8 cellular contexts compared by ENCODE assay signal in genomic region chr17:61410555-61411089, GRCh38. TPM values are rescaled to one million over a fixed set of nuclear protein-coding genes. Genes with fewer than 3 reads are reported as not detected.
DNase-seq lines count a peak whose midpoint lies in the region; ATAC-seq and TF ChIP-seq lines count a peak whose summit lies in the region.

No MANE protein-coding gene starts in this region.

- H3K36me3 Mint-ChIP-seq in activated CD4-positive, alpha-beta T cell treated with anti-CD3 and anti-CD28 coated beads for 36 hours (ENCODE audit: low read depth), result no peaks in the 10 kb centered on the region

- intact Hi-C loops in activated CD4-positive, alpha-beta T cell treated with anti-CD3 and anti-CD28 coated beads for 36 hours (cut with DNase I, micrococcal nuclease), result loop anchor here (2.0 to 5.0 kb wide), 4 partner anchors 14 to 808 kb away; partner anchors contain the start of gene PPM1D (in 1 of the 2)
- intact Hi-C loops in right lobe of liver (cut with DNase I), result loop anchor here in 1 of 2 donors (5.0 to 10.0 kb wide), 2 partner anchors 408 to 424 kb away; no protein-coding TSS in a partner anchor

- no peaks in the 10 kb centered on the region for H3K9me3 Mint-ChIP-seq in activated CD4-positive, alpha-beta T cell treated with anti-CD3 and anti-CD28 coated beads for 36 hours (ENCODE audit: low read depth)

- H3K36me3 ChIP-seq in right lobe of liver, result no peaks in the 10 kb centered on the region

- TF ChIP-seq POLR2A in right lobe of liver (IDR thresholded peaks at IDR 0.05), result no peak

- no peak overlapping the region for H3K27ac Mint-ChIP-seq in activated CD4-positive, alpha-beta T cell treated with anti-CD3 and anti-CD28 coated beads for 36 hours

- POLR2A ChIA-PET in AG04450 (lab: Yijun Ruan, JAX), result interaction anchor here (0.7 to 5.0 kb wide), 3 partner anchors 11 to 508 kb away, joined by 6 to 27 read pairs (median 9); partner anchors contain the start of gene TBX2
- POLR2A ChIA-PET in activated CD4-positive, alpha-beta T cell treated with anti-CD3 and anti-CD28 coated beads for 36 hours (lab: Charles Lee), result interaction anchor here (0.8 kb wide), 1 partner anchor 162 kb away, joined by 3 read pairs; no protein-coding TSS in a partner anchor

- CTCF ChIA-PET in AG04450 (lab: Charles Lee), result interaction anchor here (0.7 to 1.5 kb wide), 5 partner anchors 121 to 439 kb away, joined by 3 to 4 read pairs (median 4); no protein-coding TSS in a partner anchor
- CTCF ChIA-PET in activated CD4-positive, alpha-beta T cell treated with anti-CD3 and anti-CD28 coated beads for 36 hours (lab: Charles Lee), result interaction anchor here (0.8 to 2.3 kb wide), 4 partner anchors 11 to 666 kb away, joined by 3 to 8 read pairs (median 3); no protein-coding TSS in a partner anchor

- H3K9me3 ChIP-seq in AG04450 (ENCODE audit: control insufficient read depth, insufficient read depth, low read length) (peaks cover 6% of the 10 kb centered on the region; the same call in 1 of the 2 replicates), right lobe of liver (no peaks in the 10 kb centered on the region)

- peak overlapping the region; percentile 38 for H3K4me3 Mint-ChIP-seq in activated CD4-positive, alpha-beta T cell treated with anti-CD3 and anti-CD28 coated beads for 36 hours

- H3K27ac ChIP-seq in AG04450 (ENCODE audit: low read depth, low read length) (peak overlapping the region; percentile 94), coronary artery (peak overlapping the region; percentile 97 to 99), right lobe of liver (peak overlapping the region; percentile 21 to 84 (median 76))

- H3K4me1 ChIP-seq in right lobe of liver, result peaks cover 0 to 22% (median 0%) of the 10 kb centered on the region in 4 donors

- peaks cover 38% of the 10 kb centered on the region for H3K27me3 Mint-ChIP-seq in activated CD4-positive, alpha-beta T cell treated with anti-CD3 and anti-CD28 coated beads for 36 hours

- DNase-seq in AG04450 (ENCODE audit: low read depth, low spot score) (peak; percentile 76), HK-2 (ENCODE audit: unreplicated experiment) (peak; percentile 63), coronary artery (ENCODE audit: low spot score) (peak; percentile 83), right lobe of liver (peak; percentile 81 to 88 (median 83))
- peak; percentile 87 for DNase-seq in activated CD4-positive, alpha-beta T cell treated with anti-CD3 and anti-CD28 coated beads for 36 hours
- DNase-seq in stimulated activated CD4-positive, alpha-beta T cell treated with anti-CD3 and anti-CD28 coated beads, TNF-alpha, amount 100 ng/mL, for 1 hour (ENCODE audit: low read depth in 3 of 3, low spot score in 1 of 3), result peak; percentile 28 to 56 (median 43)

- H3K4me1 Mint-ChIP-seq in activated CD4-positive, alpha-beta T cell treated with anti-CD3 and anti-CD28 coated beads for 36 hours, result peaks cover 14% of the 10 kb centered on the region

- TF ChIP-seq CTCF in AG04450 (IDR thresholded peaks at IDR 0.05; ENCODE audit: low read depth, low read length), result peak; percentile 66
- peak; percentile 78 for TF ChIP-seq CTCF in coronary artery (IDR thresholded peaks at IDR 0.05)
- peak; percentile 41 to 49 (median 46) for TF ChIP-seq CTCF in right lobe of liver (IDR thresholded peaks at IDR 0.05)

- H3K4me3 ChIP-seq in AG04450 (ENCODE audit: low read depth, low read length) (peak overlapping the region; percentile 68), coronary artery (peak overlapping the region; percentile 84), right lobe of liver (peak overlapping the region; percentile 54 to 58 (median 58))

- 7% methylated on average over 23 of the region's 48 CpGs for WGBS in right lobe of liver (ENCODE audit: insufficient coverage, low coverage, low lambda C conversion rate, missing lambda C conversion rate)

- ATAC-seq in activated CD4-positive, alpha-beta T cell treated with anti-CD3 and anti-CD28 coated beads for 36 hours, result peak; percentile 57
- ATAC-seq in right lobe of liver, result peak; percentile 62 to 65 (median 64)
- no peak for ATAC-seq in GM21367 (IDR thresholded peaks at IDR 0.05; ENCODE audit: unreplicated experiment)
- no peak for ATAC-seq in HG02870 (IDR thresholded peaks at IDR 0.05; ENCODE audit: unreplicated experiment)

- H3K27me3 ChIP-seq in AG04450 (ENCODE audit: control insufficient read depth, insufficient read depth, low read length), result no peaks in the 10 kb centered on the region
- no peaks in the 10 kb centered on the region for H3K27me3 ChIP-seq in right lobe of liver

RNA-seq across cellular contexts. Expression of gene TBX2, which starts 11.0 kb away (rescaled TPM):
- polyA plus RNA-seq in AG04450 (2011; rRNA removed), result 18.3 and 22.0 TPM in 2 replicates
- 36.1 and 52.1 TPM in 2 replicates for polyA minus RNA-seq in AG04450 (2011; rRNA and poly(A)+ RNA removed)
- total RNA-seq in activated CD4-positive, alpha-beta T cell treated with anti-CD3 and anti-CD28 coated beads for 36 hours, result not detected
- 1 to 10 TPM; 1.9 to 4.4 (median 2.7) TPM for total RNA-seq in right lobe of liver

RNA-seq across cellular contexts. Expression of gene TBX4, which starts 41.6 kb away (rescaled TPM):
- polyA plus RNA-seq in AG04450 (2011; rRNA removed), result 0.06 and 0.11 TPM in 2 replicates
- not detected in 2 replicates for polyA minus RNA-seq in AG04450 (2011; rRNA and poly(A)+ RNA removed)
- total RNA-seq in activated CD4-positive, alpha-beta T cell treated with anti-CD3 and anti-CD28 coated beads for 36 hours, result not detected
- not detected for total RNA-seq in right lobe of liver

Comparison
In these comparisons a context has a peak if more than half of its experiments do, and no peak if none do; other contexts are left out.
1. ATAC-seq: peak in activated CD4-positive, alpha-beta T cell treated with anti-CD3 and anti-CD28 coated beads for 36 hours (single experiment) and right lobe of liver (4 of 4); none in GM21367 (single experiment) and HG02870 (single experiment).
2. Peak in every context shown above with its lines, with median percentiles within 50 percentile points of each other: DNase-seq, H3K27ac ChIP-seq, H3K4me3 ChIP-seq and CTCF ChIP-seq.